27 cellular contexts compared by ENCODE assay signal in genomic region chr1:5494518-5494917, GRCh38.
"Had no signal": no experiment of that assay in that cellular context is flagged by ENCODE, and none has a peak within 500 bp of the region (broad histone marks: within the 10 kb centered on the region; RNA-seq: fewer than 3 reads in every experiment).

No MANE protein-coding gene starts in this region.

- DNase-seq: activated CD4-positive, alpha-beta T cell treated with anti-CD3 and anti-CD28 coated beads for 48 hours; activated CD4-positive, alpha-beta T cell treated with anti-CD3 and anti-CD28 coated beads, Interleukin-2, amount 50 U/mL, for 48 hours; activated CD8-positive, alpha-beta memory T cell treated with anti-CD3 and anti-CD28 coated beads for 24 hours; activated effector memory CD4-positive, alpha-beta T cell treated with anti-CD3 and anti-CD28 coated beads, Interleukin-2, amount 50 U/mL, for 16 hours; activated naive CD4-positive, alpha-beta T cell treated with anti-CD3 and anti-CD28 coated beads for 36 hours; activated naive CD8-positive, alpha-beta T cell treated with anti-CD3 and anti-CD28 coated beads for 36 hours; endodermal cell; foreskin fibroblast; kidney glomerular epithelial cell; lower lobe of right lung; naive B cell; occipital lobe; sigmoid colon; small intestine; stimulated activated CD4-positive, alpha-beta T cell treated with anti-CD3 and anti-CD28 coated beads, Interleukin-1b, Interleukin-23, amount 100 ng/mL, for 48 hours; stimulated activated CD4-positive, alpha-beta T cell treated with anti-CD3 and anti-CD28 coated beads, Interleukin-4, amount 100 ng/mL, for 4 hours; stimulated activated CD8-positive, alpha-beta memory T cell treated with anti-CD3 and anti-CD28 coated beads, Interleukin-4, amount 100 ng/mL, for 48 hours; T-helper 1 cell; uterus had no signal

- H3K27me3 ChIP-seq: ascending aorta, uterus had no signal

- H3K4me3 ChIP-seq: ascending aorta, lower lobe of right lung, sigmoid colon, thoracic aorta, uterus had no signal

- H3K9me3 Mint-ChIP-seq: activated naive CD4-positive, alpha-beta T cell treated with anti-CD3 and anti-CD28 coated beads for 36 hours; activated naive CD8-positive, alpha-beta T cell treated with anti-CD3 and anti-CD28 coated beads for 36 hours; activated T-helper 1 cell treated with anti-CD3 and anti-CD28 coated beads, Interleukin-12 subunit alpha, Interleukin-12 subunit beta, Interleukin-2, Interleukin-4 antibody, amounts not matched to agents 30 ng/mL and 10 ng/mL and 1 ng/mL, durations not matched to agents 14 hours and 24 hours and 36 hours; central memory CD8-positive, alpha-beta T cell; dendritic cell treated with granulocyte-macrophage colony-stimulating factor and Interleukin-4, amounts not matched to agents 40 ng/mL and 50 ng/mL, for 4 days; endodermal cell; stimulated activated memory B cell treated with anti-CD40 and anti-IgM and Interleukin-4, amounts not matched to agents 10 μg/mL and 1 μg/mL and 100 μg/mL, for 72 hours had no signal

- H3K4me1 ChIP-seq: ascending aorta, lower lobe of right lung, parathyroid adenoma, uterus had no signal

- H3K36me3 ChIP-seq: ascending aorta, lower lobe of right lung, sigmoid colon, thoracic aorta, uterus had no signal

- H3K4me3 Mint-ChIP-seq: activated naive CD4-positive, alpha-beta T cell treated with anti-CD3 and anti-CD28 coated beads for 36 hours; activated naive CD8-positive, alpha-beta T cell treated with anti-CD3 and anti-CD28 coated beads for 36 hours; activated T-helper 1 cell treated with anti-CD3 and anti-CD28 coated beads, Interleukin-12 subunit alpha, Interleukin-12 subunit beta, Interleukin-2, Interleukin-4 antibody, amounts not matched to agents 30 ng/mL and 10 ng/mL and 1 ng/mL, durations not matched to agents 14 hours and 24 hours and 36 hours; central memory CD8-positive, alpha-beta T cell; dendritic cell treated with granulocyte-macrophage colony-stimulating factor and Interleukin-4, amounts not matched to agents 40 ng/mL and 50 ng/mL, for 4 days; endodermal cell; naive B cell; stimulated activated memory B cell treated with anti-CD40 and anti-IgM and Interleukin-4, amounts not matched to agents 10 μg/mL and 1 μg/mL and 100 μg/mL, for 72 hours had no signal

- H3K36me3 Mint-ChIP-seq: activated naive CD8-positive, alpha-beta T cell treated with anti-CD3 and anti-CD28 coated beads for 36 hours; stimulated activated memory B cell treated with anti-CD40 and anti-IgM and Interleukin-4, amounts not matched to agents 10 μg/mL and 1 μg/mL and 100 μg/mL, for 72 hours; type B pancreatic cell had no signal

- H3K27ac Mint-ChIP-seq: activated naive CD4-positive, alpha-beta T cell treated with anti-CD3 and anti-CD28 coated beads for 36 hours; activated naive CD8-positive, alpha-beta T cell treated with anti-CD3 and anti-CD28 coated beads for 36 hours; activated T-helper 1 cell treated with anti-CD3 and anti-CD28 coated beads, Interleukin-12 subunit alpha, Interleukin-12 subunit beta, Interleukin-2, Interleukin-4 antibody, amounts not matched to agents 30 ng/mL and 10 ng/mL and 1 ng/mL, durations not matched to agents 14 hours and 24 hours and 36 hours; dendritic cell treated with granulocyte-macrophage colony-stimulating factor and Interleukin-4, amounts not matched to agents 40 ng/mL and 50 ng/mL, for 4 days; endodermal cell; naive B cell; stimulated activated memory B cell treated with anti-CD40 and anti-IgM and Interleukin-4, amounts not matched to agents 10 μg/mL and 1 μg/mL and 100 μg/mL, for 72 hours had no signal

- H3K9me3 ChIP-seq: ascending aorta, lower lobe of right lung, thoracic aorta, uterus had no signal

- H3K27ac ChIP-seq: ascending aorta, lower lobe of right lung, parathyroid adenoma, sigmoid colon, thoracic aorta, uterus had no signal

- H3K79me2 ChIP-seq: parathyroid adenoma had no signal

- H2AFZ ChIP-seq: parathyroid adenoma had no signal

- H3K4me1 Mint-ChIP-seq: activated naive CD8-positive, alpha-beta T cell treated with anti-CD3 and anti-CD28 coated beads for 36 hours; central memory CD8-positive, alpha-beta T cell; endodermal cell; naive B cell; stimulated activated memory B cell treated with anti-CD40 and anti-IgM and Interleukin-4, amounts not matched to agents 10 μg/mL and 1 μg/mL and 100 μg/mL, for 72 hours had no signal

- H3K27me3 Mint-ChIP-seq: dendritic cell treated with granulocyte-macrophage colony-stimulating factor and Interleukin-4, amounts not matched to agents 40 ng/mL and 50 ng/mL, for 4 days had no signal
